Comparison of ENCODE assay signal across 6 cellular contexts in the genomic region with DNA sequence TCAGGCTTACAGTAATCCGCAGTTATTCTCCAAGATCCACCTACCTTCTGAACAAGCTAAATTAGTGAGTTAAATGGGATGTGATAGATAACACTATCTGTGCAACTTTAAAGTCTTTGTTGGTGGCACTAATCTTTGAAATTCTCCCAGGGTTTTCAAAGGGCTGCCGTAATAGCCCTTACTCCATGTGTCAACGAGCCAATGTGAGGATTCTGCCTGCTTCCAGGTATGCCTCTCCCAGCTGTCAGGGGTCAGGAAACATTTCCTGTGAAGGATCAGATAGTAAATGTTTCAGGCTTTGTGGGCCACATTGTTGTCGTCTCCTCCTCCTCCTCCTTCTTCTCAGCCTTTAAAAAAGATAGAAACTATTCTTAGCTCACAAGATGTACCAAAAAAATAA. TPM values are rescaled to one million over a fixed set of nuclear protein-coding genes. Genes with fewer than 3 reads are reported as not detected.
"Had no signal": no experiment of that assay in that cellular context is flagged by ENCODE, and none has a peak within 500 bp of the region (broad histone marks: within the 10 kb centered on the region; RNA-seq: fewer than 3 reads in every experiment).

No MANE protein-coding gene starts in this region.

- ATAC-seq: HepG2 had no signal

- H3K4me3 Mint-ChIP-seq: H9, IgD-negative memory B cell had no signal

- H3K36me3 Mint-ChIP-seq: IgD-negative memory B cell had no signal

- DNase-seq: GOT3, H9, HCEC 1CT had no signal

- H3K9me3 Mint-ChIP-seq: H9 had no signal

- H3K27ac Mint-ChIP-seq: H9, IgD-negative memory B cell had no signal

- H3K4me1 Mint-ChIP-seq: IgD-negative memory B cell had no signal

- H3K27ac ChIP-seq: HL-60 had no signal

RNA-seq across cellular contexts. Expression of a gene that starts 20.2 kb away (rescaled TPM):
- total RNA-seq: HepG2 had no signal
- polyA plus RNA-seq: IgD-negative memory B cell had no signal
